Comparison of ENCODE assay signal across 9 cellular contexts in the genomic region with DNA sequence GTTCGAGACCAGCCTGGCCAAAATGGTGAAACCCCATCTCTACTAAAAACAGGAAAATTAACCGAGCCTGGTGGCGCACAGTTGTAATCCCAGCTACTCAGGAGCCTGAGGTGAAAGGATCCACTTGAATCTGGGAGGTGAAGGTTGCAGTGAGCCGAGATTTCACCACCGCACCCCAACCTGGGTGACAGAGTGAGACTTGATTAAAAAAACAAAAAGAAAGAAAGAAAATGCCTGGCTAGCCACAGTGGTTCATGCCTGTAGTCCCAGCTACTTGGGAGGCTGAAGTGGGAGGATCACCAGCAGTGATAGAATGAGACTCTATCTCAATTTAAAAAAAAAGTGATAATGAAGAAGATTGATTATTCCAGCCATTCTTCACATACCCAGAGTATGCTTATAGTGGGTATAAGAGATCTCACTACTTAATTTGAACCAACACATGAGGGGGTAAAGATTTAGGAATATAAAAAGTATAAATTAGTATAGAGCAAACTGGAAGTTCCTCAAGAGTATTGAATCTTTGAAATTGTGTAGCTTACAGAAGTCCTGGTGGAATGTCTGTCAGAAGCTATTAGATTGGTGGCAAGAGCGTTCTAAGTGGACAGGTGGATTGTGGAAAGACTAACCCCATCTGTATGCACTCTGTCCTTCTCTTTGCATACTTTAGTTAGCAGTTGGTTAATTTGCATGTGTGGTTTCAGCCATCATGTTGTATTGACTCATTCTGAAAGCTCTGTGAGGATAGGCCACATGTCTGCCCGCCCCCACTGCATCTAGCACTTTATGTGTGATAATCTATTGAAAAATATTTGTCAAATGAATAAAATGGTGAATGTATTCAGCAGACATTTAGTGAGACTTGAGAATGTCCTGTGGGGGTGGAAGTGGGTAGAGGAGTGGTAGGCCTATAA. TPM values are rescaled to one million over a fixed set of nuclear protein-coding genes. Genes with fewer than 3 reads are reported as not detected.
DNase-seq lines count a peak whose midpoint lies in the region; ATAC-seq, FAIRE-seq and TF ChIP-seq lines count a peak whose summit lies in the region.
"Had no signal": no experiment of that assay in that cellular context is flagged by ENCODE, and none has a peak within 500 bp of the region (broad histone marks: within the 10 kb centered on the region; RNA-seq: fewer than 3 reads in every experiment).

No MANE protein-coding gene starts in this region.

- peaks cover 26% of the 10 kb centered on the region for H3K36me3 ChIP-seq in RWPE2 (ENCODE audit: low read depth)
- peaks cover 0 to 3% of the 10 kb centered on the region in 2 donors for H3K36me3 ChIP-seq in kidney (ENCODE audit: control insufficient read depth in 1 of 2, insufficient read depth in 2 of 2, low read length in 2 of 2)

- DNase-seq in RWPE2 (ENCODE audit: low spot score) (no peak), ureter (ENCODE audit: low spot score) (no peak), urothelium cell line (ENCODE audit: low spot score) (no peak), kidney (no peak)
- DNase-seq in stimulated activated CD8-positive, alpha-beta memory T cell treated with anti-CD3 and anti-CD28 coated beads, Interleukin-12 subunit alpha, Interleukin-12 subunit beta, amount 100 ng/mL, for 4 hours (ENCODE audit: low read depth) = peak; percentile 24

- no peak overlapping the region for H3K4me3 Mint-ChIP-seq in dendritic cell treated with granulocyte-macrophage colony-stimulating factor and Interleukin-4, amounts not matched to agents 40 ng/mL and 50 ng/mL, for 4 days
- H3K4me3 Mint-ChIP-seq: neural crest cell had no signal

- peaks cover 34% of the 10 kb centered on the region for H3K4me1 Mint-ChIP-seq in dendritic cell treated with granulocyte-macrophage colony-stimulating factor and Interleukin-4, amounts not matched to agents 40 ng/mL and 50 ng/mL, for 4 days (ENCODE audit: low read depth)

- no peak overlapping the region for H3K27ac ChIP-seq in RWPE2 (ENCODE audit: poor library complexity, severe bottlenecking)
- no peak overlapping the region for H3K27ac ChIP-seq in kidney (ENCODE audit: low read depth in 2 of 2, low read length in 2 of 2)

- ATAC-seq in GM18868 (IDR thresholded peaks at IDR 0.05; ENCODE audit: unreplicated experiment) (peak; percentile 97), HG02840 (IDR thresholded peaks at IDR 0.05; ENCODE audit: low FRiP score, unreplicated experiment) (peak; percentile 95), RWPE2 (ENCODE audit: low read depth) (peak; percentile 56; the same call in 2 of the 3 replicates)

- no peak overlapping the region for H3K4me3 ChIP-seq in RWPE2 (ENCODE audit: severe bottlenecking)
- H3K4me3 ChIP-seq in kidney (ENCODE audit: low read length in 2 of 2) = no peak overlapping the region

- intact Hi-C loops in dendritic cell treated with granulocyte-macrophage colony-stimulating factor and Interleukin-4, amounts not matched to agents 40 ng/mL and 50 ng/mL, for 4 days (cut with micrococcal nuclease) = no loop called here
- intact Hi-C loops in kidney (cut with DNase I) = no loop called here

- H3K9ac ChIP-seq in kidney (ENCODE audit: low read length in 2 of 2) = no peak overlapping the region

- H3K27me3 Mint-ChIP-seq in dendritic cell treated with granulocyte-macrophage colony-stimulating factor and Interleukin-4, amounts not matched to agents 40 ng/mL and 50 ng/mL, for 4 days = no peaks in the 10 kb centered on the region

- H3K9me3 ChIP-seq in RWPE2 (ENCODE audit: severe bottlenecking) (no peaks in the 10 kb centered on the region), kidney (ENCODE audit: control insufficient read depth in 1 of 2, low read length in 2 of 2) (no peaks in the 10 kb centered on the region)

- H3K27me3 ChIP-seq in RWPE2 (ENCODE audit: insufficient read depth, poor library complexity, severe bottlenecking) = no peaks in the 10 kb centered on the region

- H3K4me1 ChIP-seq in RWPE2 (ENCODE audit: insufficient read depth, poor library complexity, severe bottlenecking) = peaks cover 6% of the 10 kb centered on the region
- H3K4me1 ChIP-seq in kidney (ENCODE audit: control insufficient read depth in 1 of 2, insufficient read depth in 1 of 2, low read depth in 1 of 2, low read length in 2 of 2) = peaks cover 0 to 2% of the 10 kb centered on the region in 2 donors

- H3K36me3 Mint-ChIP-seq in dendritic cell treated with granulocyte-macrophage colony-stimulating factor and Interleukin-4, amounts not matched to agents 40 ng/mL and 50 ng/mL, for 4 days (ENCODE audit: low read depth) = peaks cover 20% of the 10 kb centered on the region

- peak overlapping the region; percentile 69 for H3K27ac Mint-ChIP-seq in dendritic cell treated with granulocyte-macrophage colony-stimulating factor and Interleukin-4, amounts not matched to agents 40 ng/mL and 50 ng/mL, for 4 days

- H3K9me3 Mint-ChIP-seq in dendritic cell treated with granulocyte-macrophage colony-stimulating factor and Interleukin-4, amounts not matched to agents 40 ng/mL and 50 ng/mL, for 4 days = no peaks in the 10 kb centered on the region
- H3K9me3 Mint-ChIP-seq: neural crest cell had no signal

- TF ChIP-seq CTCF in RWPE2 (IDR thresholded peaks at IDR 0.05; ENCODE audit: poor library complexity, severe bottlenecking) (no peak), kidney (IDR thresholded peaks at IDR 0.05; ENCODE audit: borderline replicate concordance, extremely low read depth, insufficient read depth) (no peak)

- FAIRE-seq in urothelium cell line (lab: Jason Lieb, UNC) = no peak
- FAIRE-seq in kidney (lab: Jason Lieb, UNC) = no peak

RNA-seq across cellular contexts. Expression of gene RLF, which starts 25.0 kb away (rescaled TPM):
- total RNA-seq in ureter (20.9 TPM), kidney (15.8 TPM)
- polyA plus RNA-seq in kidney (ENCODE audit: insufficient read depth, low read depth, low replicate concordance) = 3.5 TPM
